In genomic region chr12:113073586-113073985, GRCh38 we compare ENCODE assay signal across 19 cellular contexts. TPM values are rescaled to one million over a fixed set of nuclear protein-coding genes. Genes with fewer than 3 reads are reported as not detected.
"Had no signal": no experiment of that assay in that cellular context is flagged by ENCODE, and none has a peak within 500 bp of the region (broad histone marks: within the 10 kb centered on the region; RNA-seq: fewer than 3 reads in every experiment).

No MANE protein-coding gene starts in this region.

- H3K4me1 ChIP-seq: left lung had no signal

- DNase-seq: activated CD4-positive, alpha-beta T cell treated with anti-CD3 and anti-CD28 coated beads, Interleukin-2, amount 10 ng/mL, durations not matched to agents 24 days and 14 days; activated CD8-positive, alpha-beta memory T cell treated with anti-CD3 and anti-CD28 coated beads, Interleukin-2, amount 50 U/mL, for 4 hours; activated CD8-positive, alpha-beta T cell treated with anti-CD3 and anti-CD28 coated beads, Interleukin-2, amount 10 ng/mL, durations not matched to agents 7 days and 5 days; activated naive CD8-positive, alpha-beta T cell treated with anti-CD3 and anti-CD28 coated beads for 36 hours; amygdala; body of pancreas; caudate nucleus; left lung; nephron progenitor cell; occipital lobe; stimulated activated CD4-positive, alpha-beta T cell treated with anti-CD3 and anti-CD28 coated beads, Interleukin-15, amount 100 ng/mL, for 24 hours; stimulated activated CD4-positive, alpha-beta T cell treated with anti-CD3 and anti-CD28 coated beads, Interleukin-4, amount 100 ng/mL, for 1 hour had no signal

- H3K4me2 ChIP-seq: hepatocyte had no signal

- H3K79me2 ChIP-seq: hepatocyte had no signal

- H3K27ac Mint-ChIP-seq: activated CD4-positive, alpha-beta T cell treated with anti-CD3 and anti-CD28 coated beads, Interleukin-2, amount 10 ng/mL, durations not matched to agents 24 days and 14 days; activated CD8-positive, alpha-beta T cell treated with anti-CD3 and anti-CD28 coated beads, Interleukin-2, amount 10 ng/mL, durations not matched to agents 7 days and 5 days; nephron progenitor cell; WTC11 had no signal

- H3K9me3 Mint-ChIP-seq: activated CD4-positive, alpha-beta T cell treated with anti-CD3 and anti-CD28 coated beads, Interleukin-2, amount 10 ng/mL, durations not matched to agents 24 days and 14 days; activated naive CD8-positive, alpha-beta T cell treated with anti-CD3 and anti-CD28 coated beads for 36 hours; nephron progenitor cell; stimulated activated naive CD8-positive, alpha-beta T cell treated with anti-CD3 and anti-CD28 coated beads, Interleukin-15, Interleukin-2, amounts not matched to agents 100 ng/mL and 50 ng/mL, for 24 hours; WTC11 had no signal

- H3K36me3 Mint-ChIP-seq: activated naive CD8-positive, alpha-beta T cell treated with anti-CD3 and anti-CD28 coated beads for 36 hours; WTC11 had no signal

- H3K27me3 ChIP-seq: body of pancreas had no signal

- H3K4me3 Mint-ChIP-seq: activated CD4-positive, alpha-beta T cell treated with anti-CD3 and anti-CD28 coated beads, Interleukin-2, amount 10 ng/mL, durations not matched to agents 24 days and 14 days; activated CD8-positive, alpha-beta T cell treated with anti-CD3 and anti-CD28 coated beads, Interleukin-2, amount 10 ng/mL, durations not matched to agents 7 days and 5 days; activated naive CD8-positive, alpha-beta T cell treated with anti-CD3 and anti-CD28 coated beads for 36 hours; nephron progenitor cell; stimulated activated naive CD8-positive, alpha-beta T cell treated with anti-CD3 and anti-CD28 coated beads, Interleukin-15, Interleukin-2, amounts not matched to agents 100 ng/mL and 50 ng/mL, for 24 hours; WTC11 had no signal

- H3K4me3 ChIP-seq: body of pancreas, coronary artery, hepatocyte, left lung had no signal

- H3K27ac ChIP-seq: body of pancreas, coronary artery, hepatocyte, left lung had no signal

- H3K9me3 ChIP-seq: body of pancreas, left lung had no signal

- H3K36me3 ChIP-seq: left lung had no signal

- H3K27me3 Mint-ChIP-seq: activated CD4-positive, alpha-beta T cell treated with anti-CD3 and anti-CD28 coated beads, Interleukin-2, amount 10 ng/mL, durations not matched to agents 24 days and 14 days; activated naive CD8-positive, alpha-beta T cell treated with anti-CD3 and anti-CD28 coated beads for 36 hours; stimulated activated naive CD8-positive, alpha-beta T cell treated with anti-CD3 and anti-CD28 coated beads, Interleukin-15, Interleukin-2, amounts not matched to agents 100 ng/mL and 50 ng/mL, for 24 hours had no signal

- H2AFZ ChIP-seq: hepatocyte had no signal

- ATAC-seq: activated CD8-positive, alpha-beta T cell treated with anti-CD3 and anti-CD28 coated beads, Interleukin-2, amount 10 ng/mL, durations not matched to agents 7 days and 5 days; body of pancreas; esophagus mucosa; left lung; WTC11 had no signal

RNA-seq across cellular contexts. Expression of gene DTX1, which starts 17.1 kb away (rescaled TPM):
- total RNA-seq: activated CD8-positive, alpha-beta T cell treated with anti-CD3 and anti-CD28 coated beads, Interleukin-2, amount 10 ng/mL, durations not matched to agents 7 days and 5 days; T-helper 2 cell treated with Interferon-gamma antibody and Interleukin-4, amounts not matched to agents 100 ng/mL and 5 ng/mL, for 36 hours had no signal
- polyA plus RNA-seq: keratinocyte had no signal
